9 cellular contexts compared by ENCODE assay signal in genomic region chr22:26485013-26485412, GRCh38. TPM values are rescaled to one million over a fixed set of nuclear protein-coding genes. Genes with fewer than 3 reads are reported as not detected.
DNase-seq lines count a peak whose midpoint lies in the region; ATAC-seq lines count a peak whose summit lies in the region.
"Had no signal": no experiment of that assay in that cellular context is flagged by ENCODE, and none has a peak within 500 bp of the region (broad histone marks: within the 10 kb centered on the region; RNA-seq: fewer than 3 reads in every experiment).

No MANE protein-coding gene starts in this region.

- intact Hi-C loops in activated CD4-positive, alpha-beta T cell treated with anti-CD3 and anti-CD28 coated beads, Interleukin-2, amount 10 ng/mL, durations not matched to agents 24 days and 14 days (cut with micrococcal nuclease): no loop called here

- peak overlapping the region; percentile 78 for H3K4me3 Mint-ChIP-seq in activated CD4-positive, alpha-beta T cell treated with anti-CD3 and anti-CD28 coated beads, Interleukin-2, amount 10 ng/mL, durations not matched to agents 24 days and 14 days
- no peak overlapping the region for H3K4me3 Mint-ChIP-seq in T-helper 17 cell

- peak overlapping the region; percentile 46 for H3K27ac Mint-ChIP-seq in activated CD4-positive, alpha-beta T cell treated with anti-CD3 and anti-CD28 coated beads, Interleukin-2, amount 10 ng/mL, durations not matched to agents 24 days and 14 days
- peak overlapping the region; percentile 97 for H3K27ac Mint-ChIP-seq in T-helper 17 cell

- peak overlapping the region in 1 of 2 donors; percentile 4 for H3K9ac ChIP-seq in stomach smooth muscle (ENCODE audit: low read length in 2 of 2)

- H3K4me1 ChIP-seq in stomach smooth muscle (ENCODE audit: control insufficient read depth, insufficient read depth, low read length): peaks cover 32% of the 10 kb centered on the region

- H3K27me3 Mint-ChIP-seq in activated CD4-positive, alpha-beta T cell treated with anti-CD3 and anti-CD28 coated beads, Interleukin-2, amount 10 ng/mL, durations not matched to agents 24 days and 14 days: no peaks in the 10 kb centered on the region
- no peaks in the 10 kb centered on the region for H3K27me3 Mint-ChIP-seq in T-helper 17 cell

- no peak for DNase-seq in activated CD4-positive, alpha-beta T cell treated with anti-CD3 and anti-CD28 coated beads, Interleukin-2, amount 10 ng/mL, durations not matched to agents 24 days and 14 days
- no peak for DNase-seq in activated CD4-positive, alpha-beta T cell treated with anti-CD3 and anti-CD28 coated beads for 1 hour
- DNase-seq in T-helper 17 cell (no peak), fibroblast of peridontal ligament (ENCODE audit: extremely low read depth) (peak; percentile 30), medulla oblongata (ENCODE audit: extremely low spot score) (no peak)
- DNase-seq: heart left ventricle had no signal

- H3K4me1 Mint-ChIP-seq in activated CD4-positive, alpha-beta T cell treated with anti-CD3 and anti-CD28 coated beads, Interleukin-2, amount 10 ng/mL, durations not matched to agents 24 days and 14 days: peaks cover 48% of the 10 kb centered on the region
- H3K4me1 Mint-ChIP-seq in T-helper 17 cell: peaks cover 45% of the 10 kb centered on the region

- H3K27me3 ChIP-seq in stomach smooth muscle (ENCODE audit: control insufficient read depth in 1 of 2, insufficient read depth in 2 of 2, low read length in 2 of 2): no peaks in the 10 kb centered on the region
- H3K27me3 ChIP-seq: heart left ventricle had no signal

- peaks cover 29% of the 10 kb centered on the region for H3K36me3 Mint-ChIP-seq in activated CD4-positive, alpha-beta T cell treated with anti-CD3 and anti-CD28 coated beads, Interleukin-2, amount 10 ng/mL, durations not matched to agents 24 days and 14 days (ENCODE audit: low read depth)
- H3K36me3 Mint-ChIP-seq in T-helper 17 cell (ENCODE audit: low read depth): peaks cover 5% of the 10 kb centered on the region

- no peaks in the 10 kb centered on the region for H3K9me3 Mint-ChIP-seq in activated CD4-positive, alpha-beta T cell treated with anti-CD3 and anti-CD28 coated beads, Interleukin-2, amount 10 ng/mL, durations not matched to agents 24 days and 14 days

- ATAC-seq in T-helper 17 cell: no peak
- no peak for ATAC-seq in HG03521 (IDR thresholded peaks at IDR 0.05; ENCODE audit: unreplicated experiment)
- ATAC-seq in GM19324 (IDR thresholded peaks at IDR 0.05; ENCODE audit: low FRiP score, unreplicated experiment): no peak
- ATAC-seq: heart left ventricle had no signal

- H3K36me3 ChIP-seq in stomach smooth muscle (ENCODE audit: control insufficient read depth in 2 of 2, insufficient read depth in 2 of 2, low read length in 2 of 2): peaks cover 29 to 31% of the 10 kb centered on the region in 2 donors

- H3K9me3 ChIP-seq in T-helper 17 cell (ENCODE audit: control insufficient read depth, low read length, poor library complexity, severe bottlenecking) (no peaks in the 10 kb centered on the region), stomach smooth muscle (ENCODE audit: control insufficient read depth in 2 of 2, low read length in 2 of 2) (no peaks in the 10 kb centered on the region)
- H3K9me3 ChIP-seq: heart left ventricle had no signal

- peak overlapping the region in 1 of 2 donors; percentile 78 for H3K4me3 ChIP-seq in stomach smooth muscle (ENCODE audit: low read length in 2 of 2)

- peak overlapping the region; percentile 24 for H3K27ac ChIP-seq in stomach smooth muscle (ENCODE audit: low read length)

RNA-seq across cellular contexts. Expression of gene SRRD, which starts 1.3 kb away (rescaled TPM):
- 28.1 and 32.4 TPM in 2 replicates for total RNA-seq in activated CD4-positive, alpha-beta T cell treated with anti-CD3 and anti-CD28 coated beads, Interleukin-2, amount 10 ng/mL, durations not matched to agents 24 days and 14 days
- total RNA-seq in T-helper 17 cell: 10 to 100 TPM; 15.1 to 18.7 TPM

RNA-seq across cellular contexts. Expression of gene HPS4, which starts 1.4 kb away (rescaled TPM):
- 47.0 and 51.2 TPM in 2 replicates for total RNA-seq in activated CD4-positive, alpha-beta T cell treated with anti-CD3 and anti-CD28 coated beads, Interleukin-2, amount 10 ng/mL, durations not matched to agents 24 days and 14 days
- 10 to 100 TPM; 44.1 to 54.6 TPM for total RNA-seq in T-helper 17 cell

RNA-seq across cellular contexts. Expression of gene TFIP11, which starts 27.3 kb away (rescaled TPM):
- 51.2 and 56.3 TPM in 2 replicates for total RNA-seq in activated CD4-positive, alpha-beta T cell treated with anti-CD3 and anti-CD28 coated beads, Interleukin-2, amount 10 ng/mL, durations not matched to agents 24 days and 14 days
- 100 to 1,000 TPM in 1 of 2 donors, 10 to 100 TPM in 1; 84.0 to 104 TPM for total RNA-seq in T-helper 17 cell

RNA-seq across cellular contexts. Expression of gene ASPHD2, which starts 56.0 kb away (rescaled TPM):
- 19.4 and 20.7 TPM in 2 replicates for total RNA-seq in activated CD4-positive, alpha-beta T cell treated with anti-CD3 and anti-CD28 coated beads, Interleukin-2, amount 10 ng/mL, durations not matched to agents 24 days and 14 days
- 1 to 10 TPM; 1.6 to 2.4 TPM for total RNA-seq in T-helper 17 cell
